In the genomic region with DNA sequence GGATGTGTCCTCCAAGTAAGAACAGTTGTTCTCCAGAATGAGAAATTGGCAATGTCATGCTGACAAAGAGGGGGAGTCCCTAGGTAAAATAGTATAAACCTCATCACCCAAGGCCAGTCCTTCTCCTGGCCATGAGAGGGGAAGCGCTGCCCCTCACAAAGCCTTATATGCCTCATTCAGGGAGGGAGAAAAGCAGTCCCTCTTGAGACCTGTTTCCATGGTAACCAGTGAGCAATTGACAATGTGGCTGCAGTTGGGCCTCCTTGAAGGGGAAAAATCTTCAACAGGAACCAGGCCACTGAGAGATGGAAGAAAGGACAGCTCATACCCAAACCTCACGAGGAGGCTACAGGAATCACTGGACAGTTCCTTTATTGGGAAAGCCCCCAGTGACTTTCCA, we compare ENCODE assay signal across 16 cellular contexts.
"Had no signal": no experiment of that assay in that cellular context is flagged by ENCODE, and none has a peak within 500 bp of the region (broad histone marks: within the 10 kb centered on the region; RNA-seq: fewer than 3 reads in every experiment).

No MANE protein-coding gene starts in this region.

- H3K9ac ChIP-seq: parathyroid adenoma had no signal

- FAIRE-seq: bronchial epithelial cell, TTC549 had no signal

- H3K9me3 ChIP-seq: ascending aorta, gastrocnemius medialis, thyroid gland, uterus had no signal

- H3K4me3 ChIP-seq: ascending aorta, gastrocnemius medialis, thyroid gland, uterus had no signal

- H2AFZ ChIP-seq: parathyroid adenoma had no signal

- H3K36me3 ChIP-seq: ascending aorta, gastrocnemius medialis, thyroid gland, uterus had no signal

- H3K27me3 Mint-ChIP-seq: activated CD4-positive, alpha-beta T cell treated with anti-CD3 and anti-CD28 coated beads for 36 hours; activated naive CD4-positive, alpha-beta T cell treated with anti-CD3 and anti-CD28 coated beads, Interleukin-2, amount 50 U/mL, for 24 hours; memory B cell had no signal

- H3K4me3 Mint-ChIP-seq: activated CD4-positive, alpha-beta T cell treated with anti-CD3 and anti-CD28 coated beads for 36 hours; activated naive CD4-positive, alpha-beta T cell treated with anti-CD3 and anti-CD28 coated beads, Interleukin-2, amount 50 U/mL, for 24 hours; memory B cell had no signal

- H3K4me1 ChIP-seq: ascending aorta, gastrocnemius medialis, parathyroid adenoma, thyroid gland, uterus had no signal

- H3K4me1 Mint-ChIP-seq: activated CD4-positive, alpha-beta T cell treated with anti-CD3 and anti-CD28 coated beads for 36 hours; activated naive CD4-positive, alpha-beta T cell treated with anti-CD3 and anti-CD28 coated beads, Interleukin-2, amount 50 U/mL, for 24 hours; memory B cell had no signal

- H3K36me3 Mint-ChIP-seq: activated naive CD4-positive, alpha-beta T cell treated with anti-CD3 and anti-CD28 coated beads, Interleukin-2, amount 50 U/mL, for 24 hours; memory B cell had no signal

- H3K27ac ChIP-seq: ascending aorta, gastrocnemius medialis, parathyroid adenoma, thyroid gland, uterus had no signal

- H3K27ac Mint-ChIP-seq: activated CD4-positive, alpha-beta T cell treated with anti-CD3 and anti-CD28 coated beads for 36 hours; activated naive CD4-positive, alpha-beta T cell treated with anti-CD3 and anti-CD28 coated beads, Interleukin-2, amount 50 U/mL, for 24 hours; memory B cell had no signal

- DNase-seq: activated CD4-positive, alpha-beta T cell treated with anti-CD3 and anti-CD28 coated beads for 36 hours; activated CD4-positive, alpha-beta T cell treated with anti-CD3 and anti-CD28 coated beads, Interleukin-2, amount 50 U/mL, for 48 hours; activated gamma-delta T cell; cerebellar nuclear complex; cortex of kidney; effector CD4-positive, alpha-beta T cell; gastrocnemius medialis; stimulated activated naive CD4-positive, alpha-beta T cell treated with Interleukin-2 at 50 U/mL for 16 hours; thyroid gland; uterus had no signal

- ATAC-seq: activated CD4-positive, alpha-beta T cell treated with anti-CD3 and anti-CD28 coated beads for 36 hours; gastrocnemius medialis had no signal

- H3K27me3 ChIP-seq: ascending aorta, gastrocnemius medialis, thyroid gland, uterus had no signal

- H3K79me2 ChIP-seq: parathyroid adenoma had no signal
